ENCODE assay signal across 13 cellular contexts in the genomic region with DNA sequence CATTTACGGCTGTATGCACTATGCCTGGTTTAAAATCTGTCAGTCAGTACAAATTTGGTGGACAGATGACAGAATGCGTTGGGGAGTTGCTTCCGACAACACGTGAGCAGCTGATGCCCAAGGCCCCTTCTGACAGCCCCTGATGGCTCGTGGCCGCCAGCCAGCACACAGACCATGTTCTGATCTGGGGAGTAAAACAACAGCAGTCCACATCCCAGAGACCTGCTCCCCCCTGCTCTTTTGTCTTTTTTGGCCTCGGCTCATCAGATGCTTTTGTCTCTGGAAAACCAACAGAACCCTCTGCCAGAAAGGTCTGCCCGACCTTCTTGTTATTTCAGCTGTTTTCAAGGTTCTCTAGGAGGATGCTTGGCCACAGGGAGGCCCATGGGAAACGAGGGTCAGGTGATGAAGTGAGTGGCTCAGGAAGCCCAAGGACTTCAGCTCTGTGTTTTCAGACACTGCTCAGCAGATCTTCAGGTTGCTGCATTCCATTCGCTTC. TPM values are rescaled to one million over a fixed set of nuclear protein-coding genes. Genes with fewer than 3 reads are reported as not detected.
DNase-seq lines count a peak whose midpoint lies in the region; ATAC-seq and TF ChIP-seq lines count a peak whose summit lies in the region.
"Had no signal": no experiment of that assay in that cellular context is flagged by ENCODE, and none has a peak within 500 bp of the region (broad histone marks: within the 10 kb centered on the region; RNA-seq: fewer than 3 reads in every experiment).

No MANE protein-coding gene starts in this region.

- no peaks in the 10 kb centered on the region for H3K36me3 ChIP-seq in neural progenitor cell

- no peak for TF ChIP-seq CTCF in neural progenitor cell (IDR thresholded peaks at IDR 0.05)

- H3K27ac Mint-ChIP-seq in neural progenitor cell, result no peak overlapping the region
- H3K27ac Mint-ChIP-seq: B cell; T-helper 1 cell treated with Interleukin-12 subunit alpha and Interleukin-12 subunit beta and Interleukin-4 antibody, amounts not matched to agents 30 μg/mL and 1 μg/mL, for 36 hours had no signal

- peak overlapping the region; percentile 40 for H3K4me2 ChIP-seq in neural progenitor cell

- H3K9me3 Mint-ChIP-seq in neural progenitor cell, result peaks cover 20% of the 10 kb centered on the region
- H3K9me3 Mint-ChIP-seq: T-helper 1 cell treated with Interleukin-12 subunit alpha and Interleukin-12 subunit beta and Interleukin-4 antibody, amounts not matched to agents 30 μg/mL and 1 μg/mL, for 36 hours had no signal

- no peak for ATAC-seq in HG02642 (IDR thresholded peaks at IDR 0.05; ENCODE audit: poor library complexity, unreplicated experiment)

- peaks cover 5% of the 10 kb centered on the region for H3K36me3 Mint-ChIP-seq in neural progenitor cell

- no peaks in the 10 kb centered on the region for H3K27me3 ChIP-seq in neural progenitor cell

- H3K79me2 ChIP-seq in neural progenitor cell (ENCODE audit: low read depth), result no peaks in the 10 kb centered on the region

- DNase-seq in ELF-1 (ENCODE audit: low read depth, low spot score), result peak; percentile 66
- peak; percentile 54 for DNase-seq in NCI-H2171 (lab: John Stamatoyannopoulos, UW)
- DNase-seq in brain pericyte (ENCODE audit: low read depth, low spot score), result peak; percentile 94
- DNase-seq in neural progenitor cell (ENCODE audit: low spot score), result no peak
- no peak for DNase-seq in activated T-cell treated with anti-CD3 and anti-CD28 coated beads, Interleukin-2, amount 50 U/mL, for 48 hours
- no peak for DNase-seq in SW 1271 (lab: John Stamatoyannopoulos, UW)
- DNase-seq in DMS79 (lab: John Stamatoyannopoulos, UW), result no peak
- DNase-seq: activated CD4-positive, alpha-beta T cell treated with anti-CD3 and anti-CD28 coated beads, Interleukin-2, amount 50 U/mL, for 1 hour; HCEC 1CT; MM.1S had no signal

- no peaks in the 10 kb centered on the region for H3K9me3 ChIP-seq in neural progenitor cell (ENCODE audit: low read depth)

- peak overlapping the region; percentile 56 for H3K27ac ChIP-seq in neural progenitor cell

- no peak overlapping the region for H3K4me3 ChIP-seq in neural progenitor cell

- H4K20me1 ChIP-seq in neural progenitor cell (ENCODE audit: low read depth), result no peaks in the 10 kb centered on the region

- H3K4me1 ChIP-seq in neural progenitor cell, result peaks cover 15% of the 10 kb centered on the region

- H3K4me1 Mint-ChIP-seq in neural progenitor cell, result peaks cover 5% of the 10 kb centered on the region
- H3K4me1 Mint-ChIP-seq: B cell had no signal

- peaks cover 4% of the 10 kb centered on the region for H3K27me3 Mint-ChIP-seq in neural progenitor cell (ENCODE audit: insufficient read depth, low read depth)
- H3K27me3 Mint-ChIP-seq: B cell had no signal

- no peak overlapping the region for H3K4me3 Mint-ChIP-seq in neural progenitor cell
- H3K4me3 Mint-ChIP-seq: B cell; T-helper 1 cell treated with Interleukin-12 subunit alpha and Interleukin-12 subunit beta and Interleukin-4 antibody, amounts not matched to agents 30 μg/mL and 1 μg/mL, for 36 hours had no signal

- peak overlapping the region; percentile 12 for H2AFZ ChIP-seq in neural progenitor cell (replicated peaks)

- H3F3A ChIP-seq in neural progenitor cell (ENCODE audit: low read depth), result peaks cover 18% of the 10 kb centered on the region

- H3K9ac ChIP-seq in neural progenitor cell, result no peak overlapping the region

RNA-seq across cellular contexts. Expression of a gene that starts 10.8 kb away (rescaled TPM):
- total RNA-seq in neural progenitor cell (ENCODE audit: low replicate concordance), result 19.5 and 20.0 TPM in 2 replicates

RNA-seq across cellular contexts. Expression of a gene that starts 11.2 kb away (rescaled TPM):
- total RNA-seq in neural progenitor cell (ENCODE audit: low replicate concordance), result 0.09 and 0.19 TPM in 2 replicates

RNA-seq across cellular contexts. Expression of a gene that starts 54.3 kb away (rescaled TPM):
- total RNA-seq in neural progenitor cell (ENCODE audit: low replicate concordance), result 99.0 and 150 TPM in 2 replicates

Comparison
In these comparisons a context has a peak if more than half of its experiments do, and no peak if none do; other contexts are left out.
1. DNase-seq: peak in ELF-1 (single experiment), NCI-H2171 (single experiment) and brain pericyte (single experiment); none in neural progenitor cell (single experiment), activated T-cell treated with anti-CD3 and anti-CD28 coated beads, Interleukin-2, amount 50 U/mL, for 48 hours (0 of 2), SW 1271 (0 of 2) and DMS79 (single experiment).